In the genomic region with DNA sequence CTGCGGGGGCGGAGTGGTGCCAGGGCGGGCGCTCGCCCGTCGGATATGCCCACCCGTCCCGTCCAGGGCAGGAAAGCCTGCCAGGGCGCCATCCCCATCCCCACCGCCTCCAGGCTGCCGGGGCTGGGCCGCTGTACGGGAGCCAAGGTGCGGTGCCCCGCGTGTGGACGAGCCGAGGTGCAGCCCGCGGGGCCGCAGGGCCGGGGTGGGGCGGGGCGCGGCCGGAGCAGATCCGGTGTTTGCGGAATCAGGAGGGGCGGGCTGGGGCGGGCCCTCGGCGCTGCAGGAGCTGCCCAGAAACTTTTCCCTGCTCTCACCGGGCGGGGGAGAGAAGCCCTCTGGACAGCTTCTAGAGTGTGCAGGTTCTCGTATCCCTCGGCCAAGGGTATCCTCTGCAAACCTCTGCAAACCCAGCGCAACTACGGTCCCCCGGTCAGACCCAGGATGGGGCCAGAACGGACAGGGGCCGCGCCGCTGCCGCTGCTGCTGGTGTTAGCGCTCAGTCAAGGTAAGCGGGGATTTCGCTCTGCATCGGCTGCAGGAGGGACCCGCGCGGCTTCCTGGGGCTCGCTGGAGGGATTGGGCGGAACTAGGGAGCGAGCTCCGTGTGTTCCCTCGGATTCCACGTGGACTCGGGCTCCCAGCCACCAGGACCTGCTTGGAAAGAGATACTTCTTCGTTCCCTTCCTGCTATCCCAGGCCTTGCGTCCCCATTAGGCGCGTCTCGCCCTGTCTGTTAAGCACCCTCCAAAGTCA, we compare ENCODE assay signal across 8 cellular contexts. TPM values are rescaled to one million over a fixed set of nuclear protein-coding genes. Genes with fewer than 3 reads are reported as not detected.
A peak's percentile ranks its signal among the peaks of the same experiment; 100 is the strongest.
DNase-seq lines count a peak whose midpoint lies in the region; ATAC-seq, FAIRE-seq and TF ChIP-seq lines count a peak whose summit lies in the region.

A gene (plus strand): TSS at position 328 of the 756 bp plus-strand sequence. CDS start 117 bp downstream, at position 445.

- H3K9ac ChIP-seq in kidney (ENCODE audit: low read length in 2 of 2): peak within 1 kb of the TSS; percentile 66 to 67

- no peaks in the 10 kb centered on the region for H3K36me3 ChIP-seq in kidney (ENCODE audit: control insufficient read depth in 1 of 2, insufficient read depth in 2 of 2, low read length in 2 of 2)

- no peak for FAIRE-seq in kidney (lab: Jason Lieb, UNC)

- peak within 1 kb of the TSS; percentile 73 to 91 for H3K4me3 ChIP-seq in kidney (ENCODE audit: low read length in 2 of 2)

- no peak for TF ChIP-seq CTCF in kidney (IDR thresholded peaks at IDR 0.05; ENCODE audit: borderline replicate concordance, extremely low read depth, insufficient read depth)

- H3K27ac ChIP-seq in caudate nucleus (ENCODE audit: low read depth, low read length) (peak within 1 kb of the TSS; percentile 83), kidney (ENCODE audit: low read depth in 2 of 2, low read length in 2 of 2) (peak within 1 kb of the TSS; percentile 43 to 81)

- H3K9me3 ChIP-seq in kidney (ENCODE audit: control insufficient read depth in 1 of 2, low read length in 2 of 2): no peaks in the 10 kb centered on the region

- ATAC-seq in HG03354 (IDR thresholded peaks at IDR 0.05; ENCODE audit: poor library complexity, severe bottlenecking, unreplicated experiment): peak; percentile 70

- intact Hi-C loops in kidney (cut with DNase I): no loop called here

- DNase-seq in SKM-1 treated with dmso at 0.1 percent for 144 hours (lab: John Stamatoyannopoulos, UW; ENCODE audit: unreplicated experiment) (peak; percentile 39), SKM-1 (lab: John Stamatoyannopoulos, UW; ENCODE audit: unreplicated experiment) (no peak), T-helper 1 cell (peak; percentile 3 to 57 (median 9)), caudate nucleus (lab: John Stamatoyannopoulos, UW) (peak in 23 of 61 donors; percentile 9 to 63 (median 35)), kidney (peak; percentile 88), DMS79 treated with DMSO at 0.1 percent for 48 hours (lab: John Stamatoyannopoulos, UW) (no peak)
- DNase-seq in stimulated activated CD4-positive, alpha-beta T cell treated with anti-CD3 and anti-CD28 coated beads, Interleukin-15, amount 100 ng/mL, for 1 hour (ENCODE audit: low read depth in 1 of 2, low spot score in 1 of 2): peak; percentile 2 to 18

- no peaks in the 10 kb centered on the region for H3K4me1 ChIP-seq in kidney (ENCODE audit: control insufficient read depth in 1 of 2, insufficient read depth in 1 of 2, low read depth in 1 of 2, low read length in 2 of 2)

RNA-seq across cellular contexts. Expression of the gene that starts here (rescaled TPM):
- 44.5 TPM for total RNA-seq in kidney
- 4.9 TPM for polyA plus RNA-seq in kidney (ENCODE audit: insufficient read depth, low read depth, low replicate concordance)

Comparison
In these comparisons a context has a peak if more than half of its experiments do, and no peak if none do; other contexts are left out.
1. DNase-seq: peak in SKM-1 treated with dmso at 0.1 percent for 144 hours (single experiment), T-helper 1 cell (5 of 5), kidney (single experiment) and stimulated activated CD4-positive, alpha-beta T cell treated with anti-CD3 and anti-CD28 coated beads, Interleukin-15, amount 100 ng/mL, for 1 hour (2 of 2); none in SKM-1 (single experiment) and DMS79 treated with DMSO at 0.1 percent for 48 hours (single experiment).